Comparison of ENCODE assay signal across 14 cellular contexts in the genomic region with DNA sequence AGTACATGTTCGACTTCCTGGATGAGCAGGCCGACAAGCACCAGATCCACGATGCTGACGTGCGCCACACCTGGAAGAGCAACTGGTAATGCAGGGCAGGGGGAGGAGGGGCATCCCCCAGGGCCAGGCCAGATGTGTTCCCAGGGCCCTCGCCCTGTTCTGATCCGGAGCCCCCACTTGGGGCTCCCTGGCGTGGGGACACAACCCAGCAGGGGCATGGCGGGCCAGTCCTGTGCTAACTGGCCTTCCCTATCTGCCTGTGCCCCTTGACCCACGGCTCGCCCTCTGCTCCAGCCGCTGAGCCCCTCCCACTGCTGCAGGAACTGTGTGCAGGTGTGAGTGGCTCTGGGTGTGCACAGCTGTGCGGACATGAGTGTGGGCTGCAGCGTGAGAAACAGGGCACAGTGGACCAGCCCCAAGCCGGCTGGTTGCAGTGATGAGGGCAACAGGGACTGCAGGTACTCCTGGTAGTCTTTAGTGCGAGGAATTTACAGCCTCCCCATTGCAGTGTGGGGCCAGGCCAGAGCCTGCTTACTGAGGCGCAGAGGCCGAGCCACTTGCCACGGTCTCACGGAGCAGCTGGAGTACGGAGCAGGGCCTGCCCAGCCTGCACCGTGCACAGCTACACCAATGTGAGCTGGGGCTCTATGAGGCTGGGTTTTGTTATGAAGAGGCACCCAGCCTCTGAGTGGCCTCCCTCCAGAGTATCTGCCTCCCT. TPM values are rescaled to one million over a fixed set of nuclear protein-coding genes. Genes with fewer than 3 reads are reported as not detected.
DNase-seq lines count a peak whose midpoint lies in the region; ATAC-seq and TF ChIP-seq lines count a peak whose summit lies in the region.
"Had no signal": no experiment of that assay in that cellular context is flagged by ENCODE, and none has a peak within 500 bp of the region (broad histone marks: within the 10 kb centered on the region; RNA-seq: fewer than 3 reads in every experiment).

No MANE protein-coding gene starts in this region.

- H2AFZ ChIP-seq in neuronal stem cell (ENCODE audit: low read length), result no peak overlapping the region
- H2AFZ ChIP-seq: GM23248 had no signal

- H3K27ac ChIP-seq in RWPE1 (peak overlapping the region; percentile 84), neuronal stem cell (replicated peaks; ENCODE audit: low read length) (no peak overlapping the region)
- H3K27ac ChIP-seq: GM23248 had no signal

- CTCF ChIA-PET in RWPE1 (lab: Yijun Ruan, JAX), result interaction anchor here (0.6 kb wide), 1 partner anchor 188 kb away, joined by 10 read pairs; no protein-coding TSS in a partner anchor
- CTCF ChIA-PET in activated naive CD4-positive, alpha-beta T cell treated with anti-CD3 and anti-CD28 coated beads, Interleukin-2, amount 10 ng/mL, durations not matched to agents 7 days and 5 days (lab: Charles Lee), result no interaction called here

- H3K18ac ChIP-seq in neuronal stem cell (ENCODE audit: low read length), result peak overlapping the region; percentile 48

- no peak overlapping the region for H4K91ac ChIP-seq in neuronal stem cell (ENCODE audit: low read depth, low read length, poor library complexity)

- H3K27me3 ChIP-seq in neuronal stem cell (ENCODE audit: control insufficient read depth in 3 of 3, insufficient read depth in 3 of 3, low read depth in 1 of 3, low read length in 3 of 3), result no peaks in the 10 kb centered on the region

- no peak overlapping the region for H2BK12ac ChIP-seq in neuronal stem cell (ENCODE audit: low read length)

- H3K9me3 Mint-ChIP-seq in activated naive CD4-positive, alpha-beta T cell treated with anti-CD3 and anti-CD28 coated beads, Interleukin-2, amount 10 ng/mL, durations not matched to agents 7 days and 5 days, result no peaks in the 10 kb centered on the region
- H3K9me3 Mint-ChIP-seq: CD4-positive, alpha-beta memory T cell had no signal

- no peak for TF ChIP-seq CTCF in RWPE1 (conservative IDR thresholded peaks at IDR 0.05; ENCODE audit: low read depth)
- TF ChIP-seq CTCF in foreskin fibroblast (IDR thresholded peaks at IDR 0.05; ENCODE audit: low read depth, low read length), result no peak

- H3K4me1 Mint-ChIP-seq in T-helper 17 cell, result peaks cover 3% of the 10 kb centered on the region
- H3K4me1 Mint-ChIP-seq in activated naive CD4-positive, alpha-beta T cell treated with anti-CD3 and anti-CD28 coated beads, Interleukin-2, amount 10 ng/mL, durations not matched to agents 7 days and 5 days, result no peaks in the 10 kb centered on the region
- H3K4me1 Mint-ChIP-seq: CD4-positive, alpha-beta memory T cell had no signal

- ATAC-seq in T-helper 17 cell, result no peak

- DNase-seq in RWPE1 (ENCODE audit: low spot score), result no peak
- DNase-seq in T-helper 17 cell, result no peak
- DNase-seq in neuronal stem cell (ENCODE audit: low spot score), result no peak
- DNase-seq in activated naive CD4-positive, alpha-beta T cell treated with anti-CD3 and anti-CD28 coated beads, Interleukin-2, amount 10 ng/mL, durations not matched to agents 7 days and 5 days, result no peak
- no peak for DNase-seq in NCI-H187 (lab: John Stamatoyannopoulos, UW)
- no peak for DNase-seq in foreskin fibroblast
- DNase-seq: C1 segment of cervical spinal cord; Caco-2; CD4-positive, alpha-beta memory T cell; DMS153; DND-41; GM23248; H7; HCEC 1CT had no signal

- H3K27me3 Mint-ChIP-seq in T-helper 17 cell, result no peaks in the 10 kb centered on the region
- no peaks in the 10 kb centered on the region for H3K27me3 Mint-ChIP-seq in activated naive CD4-positive, alpha-beta T cell treated with anti-CD3 and anti-CD28 coated beads, Interleukin-2, amount 10 ng/mL, durations not matched to agents 7 days and 5 days
- H3K27me3 Mint-ChIP-seq: CD4-positive, alpha-beta memory T cell had no signal

- H3K9me3 ChIP-seq in T-helper 17 cell (ENCODE audit: control insufficient read depth, low read length, poor library complexity, severe bottlenecking) (no peaks in the 10 kb centered on the region), neuronal stem cell (replicated peaks in 1 of 2; ENCODE audit: control insufficient read depth in 2 of 2, insufficient read depth in 1 of 2, low read depth in 1 of 2, low read length in 2 of 2) (no peaks in the 10 kb centered on the region)
- H3K9me3 ChIP-seq: Caco-2 had no signal

- no peak overlapping the region for H4K8ac ChIP-seq in neuronal stem cell (ENCODE audit: low read depth, low read length)

- WGBS in neuronal stem cell (ENCODE audit: extremely low coverage in 2 of 2, insufficient read length in 2 of 2, insufficient replicate concordance in 1 of 2), 2 donors, result no CpG with 5 or more reads among the region's 22 CpGs

- H2BK120ac ChIP-seq in neuronal stem cell (ENCODE audit: low read depth, low read length), result no peak overlapping the region

- no peak overlapping the region for H3K4me2 ChIP-seq in neuronal stem cell (ENCODE audit: insufficient read depth, low read length, poor library complexity, severe bottlenecking)

- H3K36me3 ChIP-seq in neuronal stem cell (replicated peaks in 1 of 2; ENCODE audit: control insufficient read depth in 2 of 2, insufficient read depth in 2 of 2, low read length in 2 of 2), result peaks cover 85 to 98% of the 10 kb centered on the region in 2 donors

- H2AK5ac ChIP-seq in neuronal stem cell (ENCODE audit: low read depth, low read length), result no peak overlapping the region

- POLR2A ChIA-PET in RWPE1 (lab: Yijun Ruan, JAX; ENCODE audit: low non-redundant PET), result no interaction called here

- no peak overlapping the region for H3K4me3 Mint-ChIP-seq in T-helper 17 cell
- H3K4me3 Mint-ChIP-seq in activated naive CD4-positive, alpha-beta T cell treated with anti-CD3 and anti-CD28 coated beads, Interleukin-2, amount 10 ng/mL, durations not matched to agents 7 days and 5 days, result no peak overlapping the region
- H3K4me3 Mint-ChIP-seq: CD4-positive, alpha-beta memory T cell had no signal

- no peak overlapping the region for H3K4ac ChIP-seq in neuronal stem cell (ENCODE audit: low read length)

- peak overlapping the region; percentile 12 for H3K9ac ChIP-seq in neuronal stem cell (ENCODE audit: low read depth, low read length, poor library complexity)
- H3K9ac ChIP-seq: GM23248 had no signal

- H3K27ac Mint-ChIP-seq in T-helper 17 cell, result peak overlapping the region; percentile 61
- H3K27ac Mint-ChIP-seq in activated naive CD4-positive, alpha-beta T cell treated with anti-CD3 and anti-CD28 coated beads, Interleukin-2, amount 10 ng/mL, durations not matched to agents 7 days and 5 days, result no peak overlapping the region
- H3K27ac Mint-ChIP-seq: CD4-positive, alpha-beta memory T cell had no signal

- H3K14ac ChIP-seq in neuronal stem cell (ENCODE audit: low read length), result no peak overlapping the region

- peaks cover 4% of the 10 kb centered on the region for H3K79me1 ChIP-seq in neuronal stem cell (ENCODE audit: low read depth, low read length)

- no peak overlapping the region for H2BK15ac ChIP-seq in neuronal stem cell (ENCODE audit: low read length)

- H3K4me3 ChIP-seq in neuronal stem cell (ENCODE audit: low read length in 2 of 2) (no peak overlapping the region), foreskin fibroblast (ENCODE audit: low read depth in 1 of 2, low read length in 2 of 2) (no peak overlapping the region)
- H3K4me3 ChIP-seq: GM23248 had no signal

- H2BK5ac ChIP-seq in neuronal stem cell (ENCODE audit: low read length), result peak overlapping the region; percentile 66

- H3K23ac ChIP-seq in neuronal stem cell (ENCODE audit: low read depth, low read length, poor library complexity), result peak overlapping the region; percentile 91

- H3K4me1 ChIP-seq in neuronal stem cell (ENCODE audit: control insufficient read depth in 2 of 2, insufficient read depth in 1 of 2, low read depth in 1 of 2, low read length in 2 of 2), result no peaks in the 10 kb centered on the region
- H3K4me1 ChIP-seq: Caco-2 had no signal

- H3K36me3 Mint-ChIP-seq in T-helper 17 cell (ENCODE audit: low read depth), result peaks cover 4% of the 10 kb centered on the region
- H3K36me3 Mint-ChIP-seq in activated naive CD4-positive, alpha-beta T cell treated with anti-CD3 and anti-CD28 coated beads, Interleukin-2, amount 10 ng/mL, durations not matched to agents 7 days and 5 days, result no peaks in the 10 kb centered on the region

RNA-seq across cellular contexts. Expression of gene PLXNA1, which starts 47.6 kb away (rescaled TPM):
- total RNA-seq in T-helper 17 cell, result 10 to 100 TPM; 13.7 to 16.4 TPM
- 31.7 TPM for polyA plus RNA-seq in neuronal stem cell (2013, experiment 1 of 2)
- 32.1 TPM for polyA plus RNA-seq in neuronal stem cell (2013, experiment 2 of 2)
